In the genomic region with DNA sequence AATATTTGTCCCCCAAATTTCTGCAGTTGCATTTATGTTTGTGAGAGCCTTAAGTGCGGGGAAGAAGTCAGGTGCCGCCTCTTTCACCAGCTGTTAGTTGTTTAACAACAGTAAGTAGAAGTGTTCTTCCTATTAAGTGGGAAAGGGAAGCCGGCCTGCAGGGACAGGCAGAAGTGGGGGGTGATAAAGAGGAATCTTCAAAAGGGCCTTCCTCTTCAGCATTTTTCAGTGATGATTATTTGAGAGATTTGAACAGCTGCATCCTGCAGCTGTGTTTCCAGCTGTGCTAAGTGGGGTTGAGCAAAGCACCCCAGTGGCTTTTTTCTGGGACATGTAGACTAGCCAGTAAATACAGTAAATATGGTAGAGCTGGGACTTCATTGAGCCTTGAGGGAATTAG, we compare ENCODE assay signal across 16 cellular contexts. TPM values are rescaled to one million over a fixed set of nuclear protein-coding genes. Genes with fewer than 3 reads are reported as not detected.
A peak's percentile ranks its signal among the peaks of the same experiment; 100 is the strongest.
DNase-seq lines count a peak whose midpoint lies in the region; ATAC-seq and TF ChIP-seq lines count a peak whose summit lies in the region.
"Had no signal": no experiment of that assay in that cellular context is flagged by ENCODE, and none has a peak within 500 bp of the region (broad histone marks: within the 10 kb centered on the region; RNA-seq: fewer than 3 reads in every experiment).

No MANE protein-coding gene starts in this region.

- H2BK120ac ChIP-seq in mesendoderm (ENCODE audit: low read depth, low read length): no peak overlapping the region

- H3K4me3 ChIP-seq in mesendoderm (ENCODE audit: low read length) (no peak overlapping the region), ascending aorta (no peak overlapping the region)

- no CpG with 5 or more reads among the region's 3 CpGs for WGBS in mesendoderm (ENCODE audit: extremely low coverage, insufficient coverage, low lambda C conversion rate)

- no peak overlapping the region for H3K4me3 Mint-ChIP-seq in type B pancreatic cell
- H3K4me3 Mint-ChIP-seq: activated CD4-positive, alpha-beta memory T cell treated with anti-CD3 and anti-CD28 coated beads for 36 hours; activated naive CD8-positive, alpha-beta T cell treated with anti-CD3 and anti-CD28 coated beads, Interleukin-2, amount 10 ng/mL, durations not matched to agents 7 days and 5 days had no signal

- peaks cover 4% of the 10 kb centered on the region for H3K4me1 Mint-ChIP-seq in type B pancreatic cell (ENCODE audit: unreplicated experiment)

- H3K9me3 Mint-ChIP-seq in type B pancreatic cell: peaks cover 6% of the 10 kb centered on the region
- H3K9me3 Mint-ChIP-seq: activated CD4-positive, alpha-beta memory T cell treated with anti-CD3 and anti-CD28 coated beads for 36 hours; activated naive CD8-positive, alpha-beta T cell treated with anti-CD3 and anti-CD28 coated beads, Interleukin-2, amount 10 ng/mL, durations not matched to agents 7 days and 5 days had no signal

- no peak overlapping the region for H2BK5ac ChIP-seq in mesendoderm (ENCODE audit: low read length)

- H3K4me2 ChIP-seq in mesendoderm (ENCODE audit: low read length): no peak overlapping the region
- H3K4me2 ChIP-seq: KMS-11 had no signal

- no peak overlapping the region for H3K27ac Mint-ChIP-seq in type B pancreatic cell
- H3K27ac Mint-ChIP-seq: activated CD4-positive, alpha-beta memory T cell treated with anti-CD3 and anti-CD28 coated beads for 36 hours; activated naive CD8-positive, alpha-beta T cell treated with anti-CD3 and anti-CD28 coated beads, Interleukin-2, amount 10 ng/mL, durations not matched to agents 7 days and 5 days had no signal

- H3K4ac ChIP-seq in mesendoderm (ENCODE audit: low read depth, low read length): no peak overlapping the region

- H3K9me3 ChIP-seq in ascending aorta: no peaks in the 10 kb centered on the region

- H3K79me1 ChIP-seq in mesendoderm (ENCODE audit: low read length): no peaks in the 10 kb centered on the region

- H4K5ac ChIP-seq in mesendoderm (ENCODE audit: low read length): no peak overlapping the region

- peak; percentile 95 for DNase-seq in DMS53 treated with DMSO at 0.1 percent for 48 hours (lab: John Stamatoyannopoulos, UW; ENCODE audit: unreplicated experiment)
- DNase-seq in MV-4-11 (lab: John Stamatoyannopoulos, UW): peak; percentile 66
- DNase-seq in UCSD-AML1 (lab: John Stamatoyannopoulos, UW; ENCODE audit: unreplicated experiment): peak; percentile 24
- DNase-seq in mesendoderm: no peak
- no peak for DNase-seq in ascending aorta (ENCODE audit: low spot score in 2 of 2)
- DNase-seq in type B pancreatic cell (ENCODE audit: extremely low spot score, unreplicated experiment): no peak
- DNase-seq in iPS-NIHi7 (ENCODE audit: extremely low spot score): no peak
- DNase-seq: activated CD4-positive, alpha-beta memory T cell treated with anti-CD3 and anti-CD28 coated beads for 36 hours; activated naive CD8-positive, alpha-beta T cell treated with anti-CD3 and anti-CD28 coated beads, Interleukin-2, amount 10 ng/mL, durations not matched to agents 7 days and 5 days; Calu3; NCI-H774; posterior cingulate gyrus; stimulated activated CD4-positive, alpha-beta T cell treated with anti-CD3 and anti-CD28 coated beads, Interleukin-4, amount 100 ng/mL, for 4 hours had no signal

- no peaks in the 10 kb centered on the region for H3K36me3 ChIP-seq in mesendoderm (ENCODE audit: control insufficient read depth, insufficient read depth, low read length)
- no peaks in the 10 kb centered on the region for H3K36me3 ChIP-seq in ascending aorta

- H3K18ac ChIP-seq in mesendoderm (ENCODE audit: low read length): peak overlapping the region; percentile 12

- no peak overlapping the region for H3K23ac ChIP-seq in mesendoderm (ENCODE audit: low read length)

- H2BK15ac ChIP-seq in mesendoderm (replicated peaks; ENCODE audit: low read depth): no peak overlapping the region

- H4K8ac ChIP-seq in mesendoderm (ENCODE audit: low read depth, low read length): no peak overlapping the region

- no peak overlapping the region for H2AK5ac ChIP-seq in mesendoderm (ENCODE audit: low read length)

- H3K27me3 ChIP-seq in mesendoderm (ENCODE audit: insufficient read depth, low read length, poor library complexity): no peaks in the 10 kb centered on the region
- no peaks in the 10 kb centered on the region for H3K27me3 ChIP-seq in ascending aorta

- H3K27ac ChIP-seq in mesendoderm (ENCODE audit: low read depth, low read length) (no peak overlapping the region), ascending aorta (no peak overlapping the region)
- H3K27ac ChIP-seq: KMS-11 had no signal

- H3K9ac ChIP-seq in mesendoderm (ENCODE audit: low read length): no peak overlapping the region
- H3K9ac ChIP-seq: KMS-11 had no signal

- no peak overlapping the region for H3K56ac ChIP-seq in mesendoderm (ENCODE audit: low read length)

- no peaks in the 10 kb centered on the region for H3K79me2 ChIP-seq in mesendoderm (ENCODE audit: control insufficient read depth, insufficient read depth, low read length)

- no peaks in the 10 kb centered on the region for H3K36me3 Mint-ChIP-seq in type B pancreatic cell
- H3K36me3 Mint-ChIP-seq: activated CD4-positive, alpha-beta memory T cell treated with anti-CD3 and anti-CD28 coated beads for 36 hours; activated naive CD8-positive, alpha-beta T cell treated with anti-CD3 and anti-CD28 coated beads, Interleukin-2, amount 10 ng/mL, durations not matched to agents 7 days and 5 days had no signal

- no peaks in the 10 kb centered on the region for H3K4me1 ChIP-seq in mesendoderm (ENCODE audit: control insufficient read depth, low read depth, low read length)
- H3K4me1 ChIP-seq in ascending aorta: no peaks in the 10 kb centered on the region

- H3K27me3 Mint-ChIP-seq in type B pancreatic cell: peaks cover 12% of the 10 kb centered on the region
- H3K27me3 Mint-ChIP-seq: activated CD4-positive, alpha-beta memory T cell treated with anti-CD3 and anti-CD28 coated beads for 36 hours had no signal

- TF ChIP-seq CTCF in ascending aorta (IDR thresholded peaks at IDR 0.05) (no peak), type B pancreatic cell (conservative IDR thresholded peaks at IDR 0.05) (no peak)

- intact Hi-C loops in ascending aorta (cut with DNase I): no loop called here

- no peak for ATAC-seq in HG03039 (IDR thresholded peaks at IDR 0.05; ENCODE audit: unreplicated experiment)
- ATAC-seq: HCT116 had no signal

RNA-seq across cellular contexts. Expression of gene SLC38A1, which starts 32.1 kb away (rescaled TPM):
- 155 TPM for polyA plus RNA-seq in mesendoderm (2013, experiment 1 of 2)
- 154 TPM for polyA plus RNA-seq in mesendoderm (2013, experiment 2 of 2)
- total RNA-seq in ascending aorta (12.8 TPM), type B pancreatic cell (ENCODE audit: low replicate concordance) (99.8 and 174 TPM in 2 replicates)

Comparison
In these comparisons a context has a peak if more than half of its experiments do, and no peak if none do; other contexts are left out.
1. DNase-seq: peak in DMS53 treated with DMSO at 0.1 percent for 48 hours (single experiment), MV-4-11 (single experiment) and UCSD-AML1 (single experiment); none in mesendoderm (single experiment), ascending aorta (0 of 2), type B pancreatic cell (single experiment) and iPS-NIHi7 (single experiment).